13 cellular contexts compared by ENCODE assay signal in the genomic region with DNA sequence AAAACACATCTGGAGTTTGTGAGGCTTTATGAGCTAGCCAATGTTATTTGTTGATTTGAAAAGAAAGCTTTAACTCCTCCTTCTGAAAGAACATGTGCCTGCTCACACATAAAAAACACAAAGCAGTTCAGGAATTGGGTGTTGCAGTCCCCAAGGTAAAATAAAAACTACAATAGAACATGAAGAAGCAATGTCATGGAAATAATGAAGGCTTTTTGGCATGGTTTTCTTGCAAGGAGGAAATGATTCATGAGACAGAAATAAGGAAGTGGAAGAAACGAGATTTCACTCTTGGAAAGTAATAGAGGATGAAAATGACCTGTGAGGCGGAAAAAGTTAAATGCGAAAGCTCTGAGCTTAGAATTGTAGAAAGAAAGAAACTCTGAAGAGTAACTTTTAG.
A peak's percentile ranks its signal among the peaks of the same experiment; 100 is the strongest.
DNase-seq lines count a peak whose midpoint lies in the region; ATAC-seq and TF ChIP-seq lines count a peak whose summit lies in the region.
"Had no signal": no experiment of that assay in that cellular context is flagged by ENCODE, and none has a peak within 500 bp of the region (broad histone marks: within the 10 kb centered on the region; RNA-seq: fewer than 3 reads in every experiment).

No MANE protein-coding gene starts in this region.

- H3K4me2 ChIP-seq in GM23338, result no peak overlapping the region
- H3K4me2 ChIP-seq: PC-9 had no signal

- H3K27ac Mint-ChIP-seq in GM23338, result no peak overlapping the region
- H3K27ac Mint-ChIP-seq in stimulated activated memory B cell treated with anti-CD40 and anti-IgM and Interleukin-4, amounts not matched to agents 10 μg/mL and 1 μg/mL and 100 μg/mL, for 72 hours, result no peak overlapping the region
- H3K27ac Mint-ChIP-seq: activated naive CD8-positive, alpha-beta T cell treated with anti-CD3 and anti-CD28 coated beads, Interleukin-2, amount 10 ng/mL, durations not matched to agents 7 days and 5 days had no signal

- no peak for DNase-seq in GM23338 (ENCODE audit: low spot score)
- peak; percentile 29 for DNase-seq in RKO (ENCODE audit: low spot score)
- peak; percentile 12 for DNase-seq in epithelial cell of prostate (ENCODE audit: low read depth, low spot score)
- DNase-seq in pons (ENCODE audit: low spot score), result peak; percentile 6
- DNase-seq in stimulated activated CD8-positive, alpha-beta memory T cell treated with anti-CD3 and anti-CD28 coated beads, Interleukin-4, amount 100 ng/mL, for 48 hours, result no peak
- DNase-seq in NCI-H1092 treated with DMSO at 0.1 percent for 48 hours (lab: John Stamatoyannopoulos, UW), result no peak
- DNase-seq: activated CD4-positive, alpha-beta T cell treated with anti-CD3 and anti-CD28 coated beads, Interleukin-2, amount 50 U/mL, for 48 hours; activated naive CD8-positive, alpha-beta T cell treated with anti-CD3 and anti-CD28 coated beads, Interleukin-2, amount 10 ng/mL, durations not matched to agents 7 days and 5 days; stimulated activated naive CD4-positive, alpha-beta T cell had no signal

- H2AFZ ChIP-seq in GM23338, result peak overlapping the region; percentile 76; the same call in 1 of the 2 replicates
- H2AFZ ChIP-seq: PC-9 had no signal

- no peak overlapping the region for H3K4me3 ChIP-seq in GM23338
- H3K4me3 ChIP-seq: esophagus muscularis mucosa, PC-9 had no signal

- no peaks in the 10 kb centered on the region for H3K36me3 ChIP-seq in GM23338 (ENCODE audit: insufficient read depth)
- H3K36me3 ChIP-seq: esophagus muscularis mucosa had no signal

- H3K27ac ChIP-seq in GM23338 (ENCODE audit: low read depth), result no peak overlapping the region
- peak overlapping the region; percentile 48 for H3K27ac ChIP-seq in epithelial cell of prostate
- H3K27ac ChIP-seq: PC-9 had no signal

- no peak overlapping the region for H3K4me3 Mint-ChIP-seq in GM23338
- no peak overlapping the region for H3K4me3 Mint-ChIP-seq in stimulated activated memory B cell treated with anti-CD40 and anti-IgM and Interleukin-4, amounts not matched to agents 10 μg/mL and 1 μg/mL and 100 μg/mL, for 72 hours
- H3K4me3 Mint-ChIP-seq: activated naive CD8-positive, alpha-beta T cell treated with anti-CD3 and anti-CD28 coated beads, Interleukin-2, amount 10 ng/mL, durations not matched to agents 7 days and 5 days had no signal

- no peaks in the 10 kb centered on the region for H3K4me1 Mint-ChIP-seq in GM23338
- H3K4me1 Mint-ChIP-seq in stimulated activated memory B cell treated with anti-CD40 and anti-IgM and Interleukin-4, amounts not matched to agents 10 μg/mL and 1 μg/mL and 100 μg/mL, for 72 hours, result peaks cover 8% of the 10 kb centered on the region

- peaks cover 1% of the 10 kb centered on the region for H3K27me3 Mint-ChIP-seq in GM23338 (ENCODE audit: insufficient read depth, low read depth, poor library complexity)
- H3K27me3 Mint-ChIP-seq in stimulated activated memory B cell treated with anti-CD40 and anti-IgM and Interleukin-4, amounts not matched to agents 10 μg/mL and 1 μg/mL and 100 μg/mL, for 72 hours, result no peaks in the 10 kb centered on the region

- H3K27me3 ChIP-seq in GM23338 (ENCODE audit: insufficient read depth), result no peaks in the 10 kb centered on the region
- H3K27me3 ChIP-seq: esophagus muscularis mucosa had no signal

- H3F3A ChIP-seq in GM23338 (replicated peaks; ENCODE audit: low read depth), result no peaks in the 10 kb centered on the region

- H3K36me3 Mint-ChIP-seq in GM23338 (ENCODE audit: low read depth), result peaks cover 7% of the 10 kb centered on the region; the same call in 2 of the 3 replicates
- no peaks in the 10 kb centered on the region for H3K36me3 Mint-ChIP-seq in stimulated activated memory B cell treated with anti-CD40 and anti-IgM and Interleukin-4, amounts not matched to agents 10 μg/mL and 1 μg/mL and 100 μg/mL, for 72 hours

- no peaks in the 10 kb centered on the region for H4K20me1 ChIP-seq in GM23338 (replicated peaks; ENCODE audit: insufficient read depth)

- ATAC-seq in GM23338, result no peak
- ATAC-seq in HG02610 (IDR thresholded peaks at IDR 0.05; ENCODE audit: unreplicated experiment), result no peak
- no peak for ATAC-seq in stimulated activated memory B cell treated with anti-CD40 and anti-IgM and Interleukin-4, amounts not matched to agents 10 μg/mL and 1 μg/mL and 100 μg/mL, for 72 hours

- peaks cover 7% of the 10 kb centered on the region; the same call in 1 of the 2 replicates for H3K9me2 ChIP-seq in GM23338 (ENCODE audit: insufficient read depth)

- no peak for TF ChIP-seq CTCF in GM23338 (conservative IDR thresholded peaks at IDR 0.05; ENCODE audit: low read depth in 2 of 2)

- peaks cover 11% of the 10 kb centered on the region for H3K9me3 Mint-ChIP-seq in GM23338
- H3K9me3 Mint-ChIP-seq in stimulated activated memory B cell treated with anti-CD40 and anti-IgM and Interleukin-4, amounts not matched to agents 10 μg/mL and 1 μg/mL and 100 μg/mL, for 72 hours, result peaks cover 26% of the 10 kb centered on the region

- no peaks in the 10 kb centered on the region for H3K4me1 ChIP-seq in GM23338 (ENCODE audit: insufficient read depth)

- H3K79me2 ChIP-seq in GM23338 (replicated peaks; ENCODE audit: insufficient read depth), result no peaks in the 10 kb centered on the region

TF ChIP-seq in GM23338, 12 proteins besides CTCF, POLR2A, EP300 and RAD21:
- no peak for TF ChIP-seq EZH2phosphoT487 (IDR thresholded peaks at IDR 0.05; ENCODE audit: unreplicated experiment)

Comparison
In these comparisons a context has a peak if more than half of its experiments do, and no peak if none do; other contexts are left out.
1. DNase-seq: peak in RKO (single experiment), epithelial cell of prostate (single experiment) and pons (single experiment); none in GM23338 (single experiment), stimulated activated CD8-positive, alpha-beta memory T cell treated with anti-CD3 and anti-CD28 coated beads, Interleukin-4, amount 100 ng/mL, for 48 hours (single experiment) and NCI-H1092 treated with DMSO at 0.1 percent for 48 hours (single experiment).